ENCODE assay signal across 17 cellular contexts in genomic region chr10:88122145-88122544, GRCh38.
DNase-seq lines count a peak whose midpoint lies in the region; ATAC-seq and TF ChIP-seq lines count a peak whose summit lies in the region.
"Had no signal": no experiment of that assay in that cellular context is flagged by ENCODE, and none has a peak within 500 bp of the region (broad histone marks: within the 10 kb centered on the region; RNA-seq: fewer than 3 reads in every experiment).

No MANE protein-coding gene starts in this region.

- H3K4me3 ChIP-seq in GM23338 (no peak overlapping the region), SU-DHL-6 (ENCODE audit: insufficient read depth, low read length, poor library complexity, severe bottlenecking) (peak overlapping the region; percentile 38), endodermal cell (ENCODE audit: low read length) (no peak overlapping the region), psoas muscle (no peak overlapping the region)
- H3K4me3 ChIP-seq: A549, HAP-1 had no signal

- 33 to 74% methylated on average over 3 to 7 of the region's 7 CpGs for WGBS in endodermal cell (ENCODE audit: insufficient coverage in 1 of 2, insufficient read length in 1 of 2), 2 experiments
- WGBS in psoas muscle, 3 donors, result 86 to 89% (median 87%) methylated on average over 7 of the region's 7 CpGs

- intact Hi-C loops in psoas muscle (cut with DNase I), result no loop called here

- H3K27ac ChIP-seq in GM23338 (ENCODE audit: low read depth) (no peak overlapping the region), SU-DHL-6 (ENCODE audit: low read depth, low read length) (peak overlapping the region; percentile 99), endodermal cell (ENCODE audit: low read depth, low read length) (no peak overlapping the region), psoas muscle (no peak overlapping the region)
- H3K27ac ChIP-seq: 22Rv1, A549 had no signal

- H2AFZ ChIP-seq in GM23338, result peak overlapping the region; percentile 52; the same call in 1 of the 2 replicates
- H2AFZ ChIP-seq in SU-DHL-6 (ENCODE audit: low read depth, low read length, severe bottlenecking), result peak overlapping the region; percentile 42

- H3K4me3 Mint-ChIP-seq in GM23338, result no peak overlapping the region
- no peak overlapping the region for H3K4me3 Mint-ChIP-seq in endodermal cell
- H3K4me3 Mint-ChIP-seq: CD8-positive, alpha-beta T cell had no signal

- no peaks in the 10 kb centered on the region for H3K9me3 ChIP-seq in SU-DHL-6 (ENCODE audit: insufficient read depth, low read length)
- H3K9me3 ChIP-seq in endodermal cell (ENCODE audit: control insufficient read depth, low read length), result no peaks in the 10 kb centered on the region
- no peaks in the 10 kb centered on the region for H3K9me3 ChIP-seq in psoas muscle
- H3K9me3 ChIP-seq: A549, HAP-1 had no signal

- ATAC-seq in GM23338 (no peak), HG03457 (IDR thresholded peaks at IDR 0.05; ENCODE audit: unreplicated experiment) (no peak), psoas muscle (no peak)
- ATAC-seq: A549; CD8-positive, alpha-beta T cell had no signal

- H3K9ac ChIP-seq in SU-DHL-6 (ENCODE audit: low read length) (peak overlapping the region; percentile 52), endodermal cell (ENCODE audit: extremely low read depth, low read length, poor library complexity, severe bottlenecking) (no peak overlapping the region)

- no peaks in the 10 kb centered on the region for H3K36me3 ChIP-seq in GM23338 (ENCODE audit: insufficient read depth)
- H3K36me3 ChIP-seq in SU-DHL-6 (ENCODE audit: low read length), result no peaks in the 10 kb centered on the region
- H3K36me3 ChIP-seq in endodermal cell (ENCODE audit: control insufficient read depth, insufficient read depth, low read length), result no peaks in the 10 kb centered on the region
- no peaks in the 10 kb centered on the region for H3K36me3 ChIP-seq in psoas muscle (ENCODE audit: insufficient read depth in 1 of 2, low read depth in 1 of 2)
- H3K36me3 ChIP-seq: HAP-1 had no signal

- H3K4me1 Mint-ChIP-seq in GM23338 (no peaks in the 10 kb centered on the region), endodermal cell (peaks cover 24% of the 10 kb centered on the region)

- H3K27ac Mint-ChIP-seq in GM23338, result no peak overlapping the region
- H3K27ac Mint-ChIP-seq in endodermal cell, result no peak overlapping the region
- H3K27ac Mint-ChIP-seq: CD8-positive, alpha-beta T cell had no signal

- H3K9me3 Mint-ChIP-seq in GM23338, result no peaks in the 10 kb centered on the region
- H3K9me3 Mint-ChIP-seq in endodermal cell, result no peaks in the 10 kb centered on the region
- H3K9me3 Mint-ChIP-seq: CD8-positive, alpha-beta T cell had no signal

- TF ChIP-seq CTCF in GM23338 (conservative IDR thresholded peaks at IDR 0.05; ENCODE audit: low read depth in 2 of 2) (no peak), SU-DHL-6 (IDR thresholded peaks at IDR 0.05; ENCODE audit: insufficient read depth, low read length, poor library complexity, severe bottlenecking) (no peak), endodermal cell (conservative IDR thresholded peaks at IDR 0.05) (no peak), psoas muscle (IDR thresholded peaks at IDR 0.05) (no peak)

- H3K4me1 ChIP-seq in GM23338 (ENCODE audit: insufficient read depth) (peaks cover 19% of the 10 kb centered on the region), endodermal cell (ENCODE audit: control insufficient read depth, insufficient read depth, low read length) (peaks cover 16% of the 10 kb centered on the region), psoas muscle (peaks cover 2% of the 10 kb centered on the region)
- H3K4me1 ChIP-seq: A549 had no signal

- H4K20me1 ChIP-seq in GM23338 (replicated peaks; ENCODE audit: insufficient read depth) (no peaks in the 10 kb centered on the region), SU-DHL-6 (ENCODE audit: low read depth, low read length) (no peaks in the 10 kb centered on the region)

- DNase-seq in NCI-H82 (lab: John Stamatoyannopoulos, UW) (peak; percentile 52), NCI-H82 treated with DMSO at 0.1 percent for 48 hours (lab: John Stamatoyannopoulos, UW; ENCODE audit: unreplicated experiment) (no peak), GM23338 (ENCODE audit: low spot score) (no peak), endodermal cell (peak; percentile 77), NCI-H2196 treated with DMSO at 0.1 percent for 48 hours (lab: John Stamatoyannopoulos, UW; ENCODE audit: unreplicated experiment) (no peak), psoas muscle (no peak)
- DNase-seq: AML-193; Calu3; CD8-positive, alpha-beta T cell; DMS 273 treated with DMSO at 0.1 percent for 48 hours; DMS53; DND-41 had no signal

- H3K4me2 ChIP-seq in GM23338 (no peak overlapping the region), SU-DHL-6 (ENCODE audit: low read depth, low read length, poor library complexity, severe bottlenecking) (peak overlapping the region; percentile 60)
- H3K4me2 ChIP-seq: A549 had no signal

- H3K27me3 ChIP-seq in GM23338 (ENCODE audit: insufficient read depth) (no peaks in the 10 kb centered on the region), SU-DHL-6 (ENCODE audit: low read length) (no peaks in the 10 kb centered on the region), endodermal cell (ENCODE audit: control insufficient read depth, insufficient read depth, low read length, poor library complexity, severe bottlenecking) (peaks cover 39% of the 10 kb centered on the region), psoas muscle (ENCODE audit: insufficient read depth in 3 of 3, low read length in 2 of 3) (no peaks in the 10 kb centered on the region)

- H3K36me3 Mint-ChIP-seq in GM23338 (ENCODE audit: low read depth) (no peaks in the 10 kb centered on the region), endodermal cell (ENCODE audit: low read depth) (no peaks in the 10 kb centered on the region)
- H3K36me3 Mint-ChIP-seq: CD8-positive, alpha-beta T cell had no signal

- 0 out of 2 replicates have a peak, but pooled peaks cover 8% of the 10 kb centered on the region for H3K9me2 ChIP-seq in GM23338 (ENCODE audit: insufficient read depth)
- H3K9me2 ChIP-seq in SU-DHL-6 (replicated peaks; ENCODE audit: insufficient read depth, low read length), result no peaks in the 10 kb centered on the region

- H3K79me2 ChIP-seq in GM23338 (replicated peaks; ENCODE audit: insufficient read depth), result no peaks in the 10 kb centered on the region
- H3K79me2 ChIP-seq in SU-DHL-6 (ENCODE audit: insufficient read depth, low read length), result peaks cover 10% of the 10 kb centered on the region; the same call in 1 of the 2 replicates

- H3K27me3 Mint-ChIP-seq in GM23338 (ENCODE audit: insufficient read depth, low read depth, poor library complexity), result peaks cover 2% of the 10 kb centered on the region
- peaks cover 38% of the 10 kb centered on the region for H3K27me3 Mint-ChIP-seq in endodermal cell (ENCODE audit: insufficient read depth)

- no peaks in the 10 kb centered on the region for H3F3A ChIP-seq in GM23338 (replicated peaks; ENCODE audit: low read depth)
- H3F3A ChIP-seq in SU-DHL-6 (ENCODE audit: insufficient read depth), result peaks cover 16% of the 10 kb centered on the region

TF ChIP-seq in GM23338, 12 proteins besides CTCF, POLR2A, EP300 and RAD21 (continues in another document):
- TF ChIP-seq CREB1 (CRISPR knock-in tag; IDR thresholded peaks at IDR 0.05; ENCODE audit: low read depth) (no peak), NANOG (IDR thresholded peaks at IDR 0.05; ENCODE audit: borderline replicate concordance) (no peak), ZNF331 (CRISPR knock-in tag; IDR thresholded peaks at IDR 0.05; ENCODE audit: low read depth) (no peak), ZNF114 (CRISPR knock-in tag; IDR thresholded peaks at IDR 0.05) (no peak)

Comparison
In these comparisons a context has a peak if more than half of its experiments do, and no peak if none do; other contexts are left out.
1. DNase-seq: peak in NCI-H82 (single experiment) and endodermal cell (single experiment); none in NCI-H82 treated with DMSO at 0.1 percent for 48 hours (single experiment), GM23338 (single experiment), NCI-H2196 treated with DMSO at 0.1 percent for 48 hours (single experiment) and psoas muscle (0 of 2).